In genomic region chr12:123512838-123513665, GRCh38 we compare ENCODE assay signal across 17 cellular contexts. TPM values are rescaled to one million over a fixed set of nuclear protein-coding genes. Genes with fewer than 3 reads are reported as not detected.
DNase-seq lines count a peak whose midpoint lies in the region; ATAC-seq, FAIRE-seq and TF ChIP-seq lines count a peak whose summit lies in the region.
"Had no signal": no experiment of that assay in that cellular context is flagged by ENCODE, and none has a peak within 500 bp of the region (broad histone marks: within the 10 kb centered on the region; RNA-seq: fewer than 3 reads in every experiment).

No MANE protein-coding gene starts in this region.

- DNase-seq in GM10248 (ENCODE audit: extremely low spot score) (peak; percentile 16), cardiac muscle cell (ENCODE audit: low read depth in 1 of 2, low spot score in 1 of 2) (peak in 1 of 2 donors; percentile 53), retina (peak; percentile 20), esophagus squamous epithelium (lab: John Stamatoyannopoulos, UW) (no peak), tibial nerve (ENCODE audit: low spot score in 2 of 2) (no peak), coronary artery (ENCODE audit: low spot score) (no peak), pancreas (no peak)
- DNase-seq: CD4-positive, alpha-beta T cell; immature natural killer cell; naive B cell; NCI-H146; NCI-H774; sigmoid colon; SJCRH30; stimulated activated naive CD4-positive, alpha-beta T cell treated with Interleukin-2 at 50 U/mL for 16 hours had no signal

- H3K9me3 ChIP-seq in OCI-LY3 (ENCODE audit: insufficient read depth, low read length): no peaks in the 10 kb centered on the region
- H3K9me3 ChIP-seq in cardiac muscle cell (ENCODE audit: low read depth): no peaks in the 10 kb centered on the region
- no peaks in the 10 kb centered on the region for H3K9me3 ChIP-seq in esophagus squamous epithelium
- H3K9me3 ChIP-seq in tibial nerve: no peaks in the 10 kb centered on the region
- no peaks in the 10 kb centered on the region for H3K9me3 ChIP-seq in pancreas
- H3K9me3 ChIP-seq: sigmoid colon, SJCRH30 had no signal

- no peak for ATAC-seq in pancreas

- intact Hi-C loops in esophagus squamous epithelium (cut with DNase I): no loop called here
- intact Hi-C loops in pancreas (cut with DNase I): no loop called here

- TF ChIP-seq EP300 in tibial nerve (IDR thresholded peaks at IDR 0.05): no peak

- 0 out of 2 replicates have a peak overlapping the region, but pooled peaks have one; percentile 20 for H2AFZ ChIP-seq in OCI-LY3 (ENCODE audit: low read depth, low read length)

- no peaks in the 10 kb centered on the region for H3K79me2 ChIP-seq in OCI-LY3 (ENCODE audit: low read length)

- TF ChIP-seq CTCF in GM10248 (IDR thresholded peaks at IDR 0.05; ENCODE audit: control extremely low read depth, extremely low read depth, low read depth, missing control alignments) (no peak), OCI-LY3 (IDR thresholded peaks at IDR 0.05; ENCODE audit: low read depth, low read length) (no peak), cardiac muscle cell (IDR thresholded peaks at IDR 0.05; ENCODE audit: low read depth, low read length) (no peak), esophagus squamous epithelium (IDR thresholded peaks at IDR 0.05) (no peak), tibial nerve (IDR thresholded peaks at IDR 0.05) (no peak), coronary artery (IDR thresholded peaks at IDR 0.05) (no peak), pancreas (IDR thresholded peaks at IDR 0.05) (no peak)

- H3K36me3 ChIP-seq in OCI-LY3 (replicated peaks; ENCODE audit: low read depth, low read length) (no peaks in the 10 kb centered on the region), cardiac muscle cell (peaks cover 28% of the 10 kb centered on the region), esophagus squamous epithelium (peaks cover 6 to 34% (median 10%) of the 10 kb centered on the region in 3 donors), tibial nerve (peaks cover 0 to 61% (median 0%) of the 10 kb centered on the region in 3 donors), pancreas (peaks cover 0 to 12% (median 0%) of the 10 kb centered on the region in 3 donors)

- H3K27me3 ChIP-seq in OCI-LY3 (ENCODE audit: low read depth, low read length) (no peaks in the 10 kb centered on the region), cardiac muscle cell (no peaks in the 10 kb centered on the region), esophagus squamous epithelium (no peaks in the 10 kb centered on the region), tibial nerve (no peaks in the 10 kb centered on the region), pancreas (no peaks in the 10 kb centered on the region)
- H3K27me3 ChIP-seq: sigmoid colon, SJCRH30 had no signal

- H3K27ac ChIP-seq in OCI-LY3 (ENCODE audit: low read length): no peak overlapping the region
- peak overlapping the region; percentile 95 for H3K27ac ChIP-seq in cardiac muscle cell
- H3K27ac ChIP-seq in esophagus squamous epithelium: no peak overlapping the region
- H3K27ac ChIP-seq in tibial nerve: no peak overlapping the region
- peak overlapping the region in 1 of 2 donors; percentile 45 for H3K27ac ChIP-seq in coronary artery
- no peak overlapping the region for H3K27ac ChIP-seq in pancreas
- H3K27ac ChIP-seq: sigmoid colon, SJCRH30 had no signal

- POLR2A ChIA-PET in GM10248 (lab: Yijun Ruan, JAX): no interaction called here

- no peak overlapping the region for H3K9ac ChIP-seq in OCI-LY3 (ENCODE audit: low read length)

- H3K4me3 ChIP-seq in OCI-LY3 (ENCODE audit: low read length) (no peak overlapping the region), cardiac muscle cell (no peak overlapping the region), esophagus squamous epithelium (no peak overlapping the region), tibial nerve (no peak overlapping the region), coronary artery (no peak overlapping the region), pancreas (no peak overlapping the region)
- H3K4me3 ChIP-seq: sigmoid colon, SJCRH30 had no signal

- H3K4me1 ChIP-seq in OCI-LY3 (ENCODE audit: low read length) (no peaks in the 10 kb centered on the region), cardiac muscle cell (ENCODE audit: low read depth) (no peaks in the 10 kb centered on the region), esophagus squamous epithelium (peaks cover 0 to 13% (median 0%) of the 10 kb centered on the region in 3 donors), tibial nerve (peaks cover 0 to 6% (median 0%) of the 10 kb centered on the region in 4 donors), pancreas (no peaks in the 10 kb centered on the region)
- H3K4me1 ChIP-seq: sigmoid colon, SJCRH30 had no signal

- H3K4me2 ChIP-seq in OCI-LY3 (ENCODE audit: low read length): no peak overlapping the region

- no peak for TF ChIP-seq POLR2A in esophagus squamous epithelium (IDR thresholded peaks at IDR 0.05)
- no peak for TF ChIP-seq POLR2A in tibial nerve (IDR thresholded peaks at IDR 0.05)

- WGBS in esophagus squamous epithelium, 2 donors: 83 to 87% methylated on average over 9 to 14 of the region's 26 CpGs
- WGBS in tibial nerve, 2 donors: 75 to 78% methylated on average over 25 to 26 of the region's 26 CpGs
- WGBS in pancreas, 2 donors: 90 to 93% methylated on average over 26 of the region's 26 CpGs

- FAIRE-seq in pancreas (lab: Jason Lieb, UNC): no peak
- FAIRE-seq: colon had no signal

- CTCF ChIA-PET in GM10248 (lab: Yijun Ruan, JAX): no interaction called here

- H4K20me1 ChIP-seq in OCI-LY3 (ENCODE audit: insufficient read depth, low read length): no peaks in the 10 kb centered on the region

RNA-seq across cellular contexts. Expression of gene RILPL1, which starts 20.5 kb away (rescaled TPM):
- total RNA-seq in cardiac muscle cell (33.7 and 57.8 TPM in 2 replicates), esophagus squamous epithelium (10 to 100 TPM in 1 of 4 donors, 1 to 10 TPM in 3; 4.6 to 14.5 (median 7.0) TPM), tibial nerve (10 to 100 TPM; 11.8 to 24.3 (median 16.0) TPM), pancreas (1 to 10 TPM; 3.0 to 5.8 (median 3.7) TPM)
- polyA plus RNA-seq in cardiac muscle cell (68.4 and 69.3 TPM in 2 replicates), pancreas (1 to 10 TPM; 8.2 to 8.8 TPM)

RNA-seq across cellular contexts. Expression of gene SNRNP35, which starts 55.1 kb away (rescaled TPM):
- total RNA-seq in cardiac muscle cell (18.9 and 32.0 TPM in 2 replicates), esophagus squamous epithelium (10 to 100 TPM; 12.3 to 21.6 (median 13.7) TPM), tibial nerve (10 to 100 TPM in 3 of 4 donors, 1 to 10 TPM in 1; 8.1 to 31.8 (median 20.8) TPM), pancreas (10 to 100 TPM in 1 of 6 donors, 1 to 10 TPM in 5; 6.2 to 13.9 (median 8.3) TPM)
- polyA plus RNA-seq in cardiac muscle cell (36.8 and 41.9 TPM in 2 replicates), pancreas (10 to 100 TPM; 53.0 to 59.4 TPM)

Comparison
In these comparisons a context has a peak if more than half of its experiments do, and no peak if none do; other contexts are left out.
1. DNase-seq: peak in GM10248 (single experiment) and retina (single experiment); none in esophagus squamous epithelium (single experiment), tibial nerve (0 of 2), coronary artery (single experiment) and pancreas (0 of 6).